ENCODE assay signal across 9 cellular contexts in the genomic region with DNA sequence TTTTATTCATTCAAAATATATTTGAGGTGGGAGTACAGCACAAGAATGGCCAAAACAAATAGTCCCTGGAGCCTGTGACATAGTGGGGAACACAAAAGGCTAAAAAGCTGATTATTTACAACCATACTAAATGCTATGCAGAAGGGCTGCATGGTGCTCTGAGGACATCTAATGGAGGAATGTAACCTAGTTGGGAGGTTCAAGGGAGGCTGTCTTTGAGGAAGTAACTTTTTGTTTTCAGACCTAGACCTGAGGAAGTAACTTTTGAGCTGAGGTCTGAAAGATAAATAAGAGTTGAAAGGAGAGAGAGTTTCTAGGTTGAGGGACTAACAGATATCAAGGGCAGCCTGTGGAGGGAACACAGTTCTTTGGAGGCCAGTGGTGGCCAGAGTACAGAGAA. TPM values are rescaled to one million over a fixed set of nuclear protein-coding genes. Genes with fewer than 3 reads are reported as not detected.
A peak's percentile ranks its signal among the peaks of the same experiment; 100 is the strongest.
DNase-seq lines count a peak whose midpoint lies in the region; ATAC-seq, FAIRE-seq and TF ChIP-seq lines count a peak whose summit lies in the region.
"Had no signal": no experiment of that assay in that cellular context is flagged by ENCODE, and none has a peak within 500 bp of the region (broad histone marks: within the 10 kb centered on the region; RNA-seq: fewer than 3 reads in every experiment).

No MANE protein-coding gene starts in this region.

- peak; percentile 15 for DNase-seq in NCI-H2227 treated with DMSO at 0.1 percent for 48 hours (lab: John Stamatoyannopoulos, UW)
- no peak for DNase-seq in NCI-H2227 (lab: John Stamatoyannopoulos, UW; ENCODE audit: unreplicated experiment)
- peak; percentile 41 to 65 for DNase-seq in PC-9
- peak; percentile 59 for DNase-seq in bronchial epithelial cell (ENCODE audit: low read depth)
- no peak for DNase-seq in left lobe of liver (ENCODE audit: low spot score)
- DNase-seq in upper lobe of left lung: no peak

- POLR2A ChIA-PET in PC-9 (lab: Charles Lee; ENCODE audit: unreplicated experiment): interaction anchor here (0.6 kb wide), 1 partner anchor 107 kb away, joined by 5 read pairs; no protein-coding TSS in a partner anchor

- H3K79me2 ChIP-seq in PC-9 (ENCODE audit: low read depth): no peaks in the 10 kb centered on the region

- FAIRE-seq in bronchial epithelial cell (lab: Jason Lieb, UNC): no peak

- H2AFZ ChIP-seq in PC-9: no peak overlapping the region

- H3K36me3 ChIP-seq in PC-9 (ENCODE audit: low read depth) (no peaks in the 10 kb centered on the region), bronchial epithelial cell (ENCODE audit: control insufficient read depth, insufficient read depth, low read length) (no peaks in the 10 kb centered on the region), upper lobe of left lung (peaks cover 0 to 12% (median 0%) of the 10 kb centered on the region in 4 donors)

- TF ChIP-seq CTCF in PC-9 (conservative IDR thresholded peaks at IDR 0.05) (peak; percentile 69), bronchial epithelial cell (IDR thresholded peaks at IDR 0.05; ENCODE audit: insufficient read depth, low read length, severe bottlenecking) (peak; percentile 41), upper lobe of left lung (IDR thresholded peaks at IDR 0.05) (peak; percentile 33 to 78 (median 50))

- H3K9me3 ChIP-seq in PC-9 (ENCODE audit: insufficient read depth, low read depth) (no peaks in the 10 kb centered on the region), upper lobe of left lung (no peaks in the 10 kb centered on the region)

- CTCF ChIA-PET in PC-9 (lab: Charles Lee): interaction anchor here (0.6 to 3.7 kb wide), 12 partner anchors 8 to 258 kb away, joined by 3 to 43 read pairs (median 4); no protein-coding TSS in a partner anchor

- H4K20me1 ChIP-seq in PC-9 (ENCODE audit: insufficient read depth): no peaks in the 10 kb centered on the region

- H3K27ac ChIP-seq in PC-9 (no peak overlapping the region), upper lobe of left lung (peak overlapping the region in 2 of 4 donors; percentile 51)
- H3K27ac ChIP-seq: epithelial cell of prostate had no signal

- no peak for TF ChIP-seq EP300 in upper lobe of left lung (IDR thresholded peaks at IDR 0.05)

- TF ChIP-seq POLR2A in upper lobe of left lung (IDR thresholded peaks at IDR 0.05): no peak

- H3K27me3 ChIP-seq in PC-9 (ENCODE audit: insufficient read depth, low read depth) (no peaks in the 10 kb centered on the region), bronchial epithelial cell (ENCODE audit: control insufficient read depth, insufficient read depth, low read length) (no peaks in the 10 kb centered on the region), upper lobe of left lung (no peaks in the 10 kb centered on the region)

- intact Hi-C loops in PC-9 (cut with micrococcal nuclease; ENCODE audit: unreplicated experiment): loop anchor here (1.0 to 10.0 kb wide), 7 partner anchors 50 to 447 kb away; partner anchors contain the start of gene PXYLP1

- no peaks in the 10 kb centered on the region for H3F3A ChIP-seq in PC-9 (ENCODE audit: insufficient read depth, low read depth)

- H3K4me1 ChIP-seq in PC-9 (replicated peaks; ENCODE audit: insufficient read depth) (peaks cover 14% of the 10 kb centered on the region), upper lobe of left lung (peaks cover 9 to 35% (median 24%) of the 10 kb centered on the region in 4 donors)

- H3K4me3 ChIP-seq in PC-9: no peak overlapping the region
- H3K4me3 ChIP-seq in bronchial epithelial cell (ENCODE audit: low read depth, low read length): no peak overlapping the region
- no peak overlapping the region for H3K4me3 ChIP-seq in upper lobe of left lung

- BruUV-seq in PC-9 (replicated peaks; lab: Mats Ljungman, UMichigan): no TSS peak

- H3K4me2 ChIP-seq in PC-9: no peak overlapping the region

- peak; percentile 70 for ATAC-seq in GM19328 (IDR thresholded peaks at IDR 0.05; ENCODE audit: unreplicated experiment)
- ATAC-seq in HG03342 (IDR thresholded peaks at IDR 0.05; ENCODE audit: unreplicated experiment): peak; percentile 74
- peak; percentile 81 for ATAC-seq in left lobe of liver
- peak; percentile 53 to 77 for ATAC-seq in upper lobe of left lung (ENCODE audit: low FRiP score in 2 of 2)

- no peaks in the 10 kb centered on the region for H3K9me2 ChIP-seq in PC-9 (ENCODE audit: insufficient read depth)

RNA-seq across cellular contexts. Expression of gene RASA2, which starts 34.8 kb away (rescaled TPM):
- 17.1 and 18.4 TPM in 2 replicates for total RNA-seq in PC-9 (2021)
- total RNA-seq in bronchial epithelial cell: 9.1 and 11.8 TPM in 2 replicates
- 3.7 TPM for total RNA-seq in left lobe of liver
- total RNA-seq in upper lobe of left lung: 10 to 100 TPM; 11.7 to 41.5 (median 21.3) TPM

Comparison
In these comparisons a context has a peak if more than half of its experiments do, and no peak if none do; other contexts are left out.
1. DNase-seq: peak in NCI-H2227 treated with DMSO at 0.1 percent for 48 hours (single experiment), PC-9 (2 of 2) and bronchial epithelial cell (single experiment); none in NCI-H2227 (single experiment), left lobe of liver (single experiment) and upper lobe of left lung (0 of 2).
2. Peak in every context shown above with its lines, with median percentiles within 50 percentile points of each other: ATAC-seq and CTCF ChIP-seq.